11 cellular contexts compared by ENCODE assay signal in the genomic region with DNA sequence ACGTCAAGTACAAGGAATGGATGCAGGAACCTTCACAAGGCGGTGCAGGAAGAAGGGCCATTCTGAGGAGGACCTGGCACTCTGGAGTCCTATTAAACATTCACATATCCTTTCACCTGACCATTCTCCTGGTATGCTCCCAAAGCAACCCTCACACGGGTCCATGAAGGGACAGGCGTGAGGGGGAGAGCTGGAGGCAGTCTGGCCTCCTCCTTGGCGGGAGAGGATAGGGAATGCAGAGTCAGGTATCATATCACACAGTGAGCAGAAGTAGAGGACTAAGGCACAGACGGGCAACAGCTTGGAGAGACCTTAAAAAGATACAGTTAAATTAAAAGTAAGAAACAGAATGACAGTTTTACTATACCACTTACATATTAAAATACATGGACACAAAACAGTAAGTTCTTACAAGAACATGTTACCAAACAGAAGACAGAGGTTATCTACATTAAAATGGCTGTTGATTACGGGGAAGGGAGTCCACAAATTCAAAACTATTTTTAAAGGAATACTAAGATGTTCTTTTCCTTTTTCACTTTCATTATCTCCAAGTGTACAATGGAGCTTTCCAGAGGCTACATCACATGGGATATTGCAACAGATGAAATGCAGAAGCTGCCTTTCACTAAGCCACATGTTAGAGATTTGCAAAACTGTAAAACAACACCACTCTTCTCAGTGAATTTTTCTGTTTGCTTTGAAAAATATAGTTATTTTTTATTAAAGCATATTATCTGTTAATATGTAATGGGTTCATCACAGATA. TPM values are rescaled to one million over a fixed set of nuclear protein-coding genes. Genes with fewer than 3 reads are reported as not detected.
DNase-seq lines count a peak whose midpoint lies in the region; ATAC-seq and TF ChIP-seq lines count a peak whose summit lies in the region.
"Had no signal": no experiment of that assay in that cellular context is flagged by ENCODE, and none has a peak within 500 bp of the region (broad histone marks: within the 10 kb centered on the region; RNA-seq: fewer than 3 reads in every experiment).

No MANE protein-coding gene starts in this region.

- H3K4me1 ChIP-seq in right atrium auricular region (peaks cover 0 to 11% of the 10 kb centered on the region in 2 donors), muscle layer of duodenum (ENCODE audit: control insufficient read depth in 1 of 2, insufficient read depth in 2 of 2, low read length in 2 of 2) (peaks cover 6 to 7% of the 10 kb centered on the region in 2 donors)
- H3K4me1 ChIP-seq: SJSA1 had no signal

- peak; percentile 85 for ATAC-seq in Right ventricle myocardium superior (ENCODE audit: poor library complexity)

- DNase-seq in Right ventricle myocardium superior (no peak), right atrium auricular region (ENCODE audit: low spot score) (no peak), NCI-H1048 (lab: John Stamatoyannopoulos, UW) (no peak), NCI-H774 (lab: John Stamatoyannopoulos, UW) (no peak)
- DNase-seq in activated effector memory CD4-positive, alpha-beta T cell treated with anti-CD3 and anti-CD28 coated beads, Interleukin-2, amount 50 U/mL, for 16 hours: no peak
- no peak for DNase-seq in stimulated activated naive CD4-positive, alpha-beta T cell (lab: John Stamatoyannopoulos, UW)
- DNase-seq: activated CD8-positive, alpha-beta memory T cell treated with anti-CD3 and anti-CD28 coated beads, Interleukin-2, amount 50 U/mL, for 48 hours; NCI-H2081 had no signal

- intact Hi-C loops in Right ventricle myocardium superior (cut with DNase I): no loop called here

- H3K4me3 ChIP-seq in right atrium auricular region (no peak overlapping the region), muscle layer of duodenum (ENCODE audit: low read depth in 1 of 2, low read length in 2 of 2) (no peak overlapping the region)
- H3K4me3 ChIP-seq: SJSA1 had no signal

- H3K27me3 ChIP-seq in right atrium auricular region (no peaks in the 10 kb centered on the region), muscle layer of duodenum (ENCODE audit: low read depth, low read length) (no peaks in the 10 kb centered on the region)
- H3K27me3 ChIP-seq: SJSA1 had no signal

- H3K36me3 ChIP-seq in right atrium auricular region (peaks cover 25% of the 10 kb centered on the region), muscle layer of duodenum (ENCODE audit: control insufficient read depth in 1 of 2, insufficient read depth in 2 of 2, low read length in 2 of 2) (peaks cover 19% of the 10 kb centered on the region in 2 donors)

- no peak overlapping the region for H3K27ac ChIP-seq in right atrium auricular region
- H3K27ac ChIP-seq in cingulate gyrus (ENCODE audit: low read depth, low read length): peak overlapping the region; percentile 66
- H3K27ac ChIP-seq in muscle layer of duodenum (ENCODE audit: low read length): peak overlapping the region; percentile 77
- H3K27ac ChIP-seq: SJSA1 had no signal

- H3K9me3 ChIP-seq in right atrium auricular region: no peaks in the 10 kb centered on the region
- no peaks in the 10 kb centered on the region for H3K9me3 ChIP-seq in muscle layer of duodenum (ENCODE audit: control insufficient read depth in 1 of 2, low read length in 2 of 2)
- H3K9me3 ChIP-seq: SJSA1 had no signal

- TF ChIP-seq CTCF in right atrium auricular region (IDR thresholded peaks at IDR 0.05): no peak

RNA-seq across cellular contexts. Expression of a gene that starts 53.8 kb away (rescaled TPM):
- total RNA-seq in Right ventricle myocardium superior (25.2 TPM), right atrium auricular region (10 to 100 TPM; 17.9 to 29.8 TPM)

Comparison
In these comparisons a context has a peak if more than half of its experiments do, and no peak if none do; other contexts are left out.
1. H3K27ac ChIP-seq: peak in cingulate gyrus (single experiment) and muscle layer of duodenum (single experiment); none in right atrium auricular region (0 of 2).